Comparison of ENCODE assay signal across 10 cellular contexts in genomic region chr1:204102719-204103118, GRCh38. TPM values are rescaled to one million over a fixed set of nuclear protein-coding genes. Genes with fewer than 3 reads are reported as not detected.
DNase-seq lines count a peak whose midpoint lies in the region; ATAC-seq, FAIRE-seq and TF ChIP-seq lines count a peak whose summit lies in the region.
"Had no signal": no experiment of that assay in that cellular context is flagged by ENCODE, and none has a peak within 500 bp of the region (broad histone marks: within the 10 kb centered on the region; RNA-seq: fewer than 3 reads in every experiment).

No MANE protein-coding gene starts in this region.

- H3K4me3 ChIP-seq in HEK293 (ENCODE audit: low read depth, low read length): no peak overlapping the region
- no peak overlapping the region for H3K4me3 ChIP-seq in endothelial cell of umbilical vein (replicated peaks in 1 of 3; ENCODE audit: insufficient read depth in 1 of 3, low read depth in 1 of 3, low read length in 3 of 3)
- H3K4me3 ChIP-seq: lung had no signal

- H3K27me3 ChIP-seq in endothelial cell of umbilical vein (ENCODE audit: control insufficient read depth in 2 of 2, insufficient read depth in 2 of 2, low read length in 2 of 2): no peaks in the 10 kb centered on the region

- H2AFZ ChIP-seq in endothelial cell of umbilical vein (ENCODE audit: low read depth, low read length): no peak overlapping the region

- peaks cover 11% of the 10 kb centered on the region for H3K36me3 Mint-ChIP-seq in stimulated activated effector memory CD8-positive, alpha-beta T cell treated with anti-CD3 and anti-CD28 coated beads, Interleukin-12 subunit alpha, Interleukin-12 subunit beta, amount 100 ng/mL, for 72 hours

- peak overlapping the region; percentile 54 for H3K4me2 ChIP-seq in endothelial cell of umbilical vein (ENCODE audit: insufficient read depth, low read length)

- CTCF ChIA-PET in HEK293 (lab: Yijun Ruan, JAX) (interaction anchor here (1.2 kb wide), 1 partner anchor 23 kb away, joined by 4 read pairs; no protein-coding TSS in a partner anchor), endothelial cell of umbilical vein (lab: Charles Lee) (interaction anchor here (1.0 to 6.8 kb wide), 5 partner anchors 10 to 231 kb away, joined by 3 to 50 read pairs (median 4); no protein-coding TSS in a partner anchor)

- peak; percentile 45 for DNase-seq in SHP77 treated with DMSO at 0.1 percent for 48 hours (lab: John Stamatoyannopoulos, UW)
- peak; percentile 30 for DNase-seq in endothelial cell of umbilical vein (ENCODE audit: low read depth, low spot score)
- peak in 1 of 2 donors; percentile 60 for DNase-seq in stimulated activated effector memory CD8-positive, alpha-beta T cell treated with anti-CD3 and anti-CD28 coated beads, Interleukin-12 subunit alpha, Interleukin-12 subunit beta, amount 100 ng/mL, for 72 hours (ENCODE audit: low spot score in 2 of 2)
- no peak for DNase-seq in dedifferentiated amniotic fluid mesenchymal stem cell (ENCODE audit: extremely low spot score)

- H3K9me3 ChIP-seq in HEK293 (ENCODE audit: control insufficient read depth, insufficient read depth, low read depth, low read length) (no peaks in the 10 kb centered on the region), endothelial cell of umbilical vein (replicated peaks; ENCODE audit: control insufficient read depth, insufficient read depth, low read length) (no peaks in the 10 kb centered on the region)

- peak overlapping the region; percentile 75 for H3K4me3 Mint-ChIP-seq in stimulated activated effector memory CD8-positive, alpha-beta T cell treated with anti-CD3 and anti-CD28 coated beads, Interleukin-12 subunit alpha, Interleukin-12 subunit beta, amount 100 ng/mL, for 72 hours

- intact Hi-C loops in endothelial cell of umbilical vein (cut with micrococcal nuclease): no loop called here

- peak overlapping the region; percentile 95 for H3K27ac Mint-ChIP-seq in stimulated activated effector memory CD8-positive, alpha-beta T cell treated with anti-CD3 and anti-CD28 coated beads, Interleukin-12 subunit alpha, Interleukin-12 subunit beta, amount 100 ng/mL, for 72 hours

- H3K79me2 ChIP-seq in endothelial cell of umbilical vein (ENCODE audit: control insufficient read depth, insufficient read depth, low read length): peaks cover 17% of the 10 kb centered on the region

- POLR2A ChIA-PET in HEK293 (lab: Yijun Ruan, JAX): no interaction called here
- POLR2A ChIA-PET in endothelial cell of umbilical vein (lab: Charles Lee): no interaction called here

- peaks cover 6% of the 10 kb centered on the region for H3K4me1 ChIP-seq in HEK293 (ENCODE audit: control insufficient read depth, insufficient read depth, low read length)
- H3K4me1 ChIP-seq in endothelial cell of umbilical vein (ENCODE audit: control insufficient read depth, extremely low read depth, insufficient read depth, low read length): peaks cover 40% of the 10 kb centered on the region

- H3K36me3 ChIP-seq in HEK293 (ENCODE audit: control insufficient read depth in 2 of 2, insufficient read depth in 1 of 2, low read length in 2 of 2): no peaks in the 10 kb centered on the region
- no peaks in the 10 kb centered on the region for H3K36me3 ChIP-seq in endothelial cell of umbilical vein (ENCODE audit: control insufficient read depth in 2 of 2, extremely low read depth in 1 of 2, insufficient read depth in 2 of 2, low read length in 2 of 2)

- H3K9me3 Mint-ChIP-seq in stimulated activated effector memory CD8-positive, alpha-beta T cell treated with anti-CD3 and anti-CD28 coated beads, Interleukin-12 subunit alpha, Interleukin-12 subunit beta, amount 100 ng/mL, for 72 hours: no peaks in the 10 kb centered on the region

- no peak for TF ChIP-seq POLR2A in endothelial cell of umbilical vein (IDR thresholded peaks at IDR 0.05; ENCODE audit: low read depth, low read length)

- peaks cover 70% of the 10 kb centered on the region for H3K4me1 Mint-ChIP-seq in stimulated activated effector memory CD8-positive, alpha-beta T cell treated with anti-CD3 and anti-CD28 coated beads, Interleukin-12 subunit alpha, Interleukin-12 subunit beta, amount 100 ng/mL, for 72 hours

- peak; percentile 33 for ATAC-seq in stimulated activated effector memory CD8-positive, alpha-beta T cell treated with anti-CD3 and anti-CD28 coated beads, Interleukin-12 subunit alpha, Interleukin-12 subunit beta, amount 100 ng/mL, for 72 hours
- ATAC-seq in GM21786 (IDR thresholded peaks at IDR 0.05; ENCODE audit: unreplicated experiment) (no peak), GM19328 (IDR thresholded peaks at IDR 0.05; ENCODE audit: unreplicated experiment) (no peak)

- H3K9me1 ChIP-seq in endothelial cell of umbilical vein (replicated peaks; ENCODE audit: control insufficient read depth, extremely low read depth, insufficient read depth, low read length): no peaks in the 10 kb centered on the region

- dilution Hi-C loops in endothelial cell of umbilical vein (cut with MboI; ENCODE audit: extremely low pct_ligation_motif_present, low sequenced_read_pairs): no loop called here

- TF ChIP-seq CTCF in HEK293 (tag by site-specific recombination; IDR thresholded peaks at IDR 0.05): no peak
- no peak for TF ChIP-seq CTCF in endothelial cell of umbilical vein (IDR thresholded peaks at IDR 0.05; ENCODE audit: extremely low read depth in 1 of 2, insufficient read depth in 1 of 2, low read depth in 1 of 2, low read length in 2 of 2)

- FAIRE-seq in endothelial cell of umbilical vein (lab: Jason Lieb, UNC): no peak
- FAIRE-seq: GM12892, TTC549 had no signal

- H3K27ac ChIP-seq in HEK293 (ENCODE audit: extremely low read depth, low read depth, low read length) (no peak overlapping the region), endothelial cell of umbilical vein (ENCODE audit: insufficient read depth, low read depth, low read length) (peak overlapping the region; percentile 73)

- H4K20me1 ChIP-seq in endothelial cell of umbilical vein (replicated peaks; ENCODE audit: control insufficient read depth, extremely low read depth, insufficient read depth, low read length): no peaks in the 10 kb centered on the region

- BruUV-seq in endothelial cell of umbilical vein (replicated peaks; lab: Mats Ljungman, UMichigan): no TSS peak

- no peak overlapping the region for H3K9ac ChIP-seq in endothelial cell of umbilical vein (replicated peaks; ENCODE audit: extremely low read depth, insufficient read depth, low read length)

TF ChIP-seq in HEK293, 187 proteins besides CTCF, POLR2A, EP300 and RAD21 (continues in another document):
- TF ChIP-seq ZFHX2 (tag by site-specific recombination; conservative IDR thresholded peaks at IDR 0.05): peak; percentile 51

TF ChIP-seq in endothelial cell of umbilical vein, 7 proteins besides CTCF, POLR2A, EP300 and RAD21:
- TF ChIP-seq POLR2AphosphoS5 (IDR thresholded peaks at IDR 0.05; ENCODE audit: insufficient read depth, low read depth, low read length) (no peak), FOS (IDR thresholded peaks at IDR 0.05; ENCODE audit: borderline replicate concordance, insufficient read depth, low read length) (no peak)

RNA-seq across cellular contexts. Expression of gene SOX13, which starts 29.8 kb away (rescaled TPM):
- 38.0 and 40.8 TPM in 2 replicates for total RNA-seq in endothelial cell of umbilical vein
- 50.4 and 57.7 TPM in 2 replicates for polyA plus RNA-seq in endothelial cell of umbilical vein
- polyA plus RNA-seq in endothelial cell of umbilical vein (2011; cell fraction: cytosol; rRNA removed): 26.7 and 27.7 TPM in 2 replicates
- 90.4 and 91.7 TPM in 2 replicates for polyA plus RNA-seq in endothelial cell of umbilical vein (2011; cell fraction: nucleus; rRNA removed)
- 12.4 and 13.2 TPM in 2 replicates for polyA plus RNA-seq in endothelial cell of umbilical vein (2012)
- 54.1 and 56.9 TPM in 2 replicates for polyA minus RNA-seq in endothelial cell of umbilical vein
- polyA minus RNA-seq in endothelial cell of umbilical vein (2011; cell fraction: cytosol; rRNA and poly(A)+ RNA removed): 28.9 TPM
- 42.6 and 56.7 TPM in 2 replicates for polyA minus RNA-seq in endothelial cell of umbilical vein (2011; cell fraction: nucleus; rRNA and poly(A)+ RNA removed)

RNA-seq across cellular contexts. Expression of gene ETNK2, which starts 49.1 kb away (rescaled TPM):
- 13.5 and 15.5 TPM in 2 replicates for total RNA-seq in endothelial cell of umbilical vein
- 27.5 and 32.9 TPM in 2 replicates for polyA plus RNA-seq in endothelial cell of umbilical vein
- polyA plus RNA-seq in endothelial cell of umbilical vein (2011; cell fraction: cytosol; rRNA removed): 21.2 and 23.3 TPM in 2 replicates
- polyA plus RNA-seq in endothelial cell of umbilical vein (2011; cell fraction: nucleus; rRNA removed): 12.9 and 13.5 TPM in 2 replicates
- polyA plus RNA-seq in endothelial cell of umbilical vein (2012): 17.5 and 18.0 TPM in 2 replicates
- 37.9 and 50.1 TPM in 2 replicates for polyA minus RNA-seq in endothelial cell of umbilical vein
- not detected for polyA minus RNA-seq in endothelial cell of umbilical vein (2011; cell fraction: cytosol; rRNA and poly(A)+ RNA removed)
- 9.8 and 10.2 TPM in 2 replicates for polyA minus RNA-seq in endothelial cell of umbilical vein (2011; cell fraction: nucleus; rRNA and poly(A)+ RNA removed)
